In the genomic region with DNA sequence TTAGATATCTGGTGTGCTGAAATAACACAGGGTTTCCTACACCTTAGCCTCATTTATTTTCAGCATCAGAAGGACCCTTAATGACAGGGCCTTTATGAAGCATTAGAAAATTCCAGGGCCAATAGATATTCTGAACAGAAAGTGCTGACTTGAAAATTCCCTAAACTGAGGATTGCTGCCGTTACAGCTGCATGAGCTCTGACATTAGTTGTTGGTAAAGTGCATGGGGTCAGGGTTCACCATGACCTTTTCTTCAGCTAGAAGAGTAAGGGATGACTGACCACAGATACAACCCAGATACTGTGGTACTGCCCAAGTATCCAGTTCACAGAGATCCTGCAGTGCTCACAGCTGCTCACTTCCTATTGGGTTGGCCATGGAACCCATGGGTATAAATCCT, we compare ENCODE assay signal across 37 cellular contexts.
"Had no signal": no experiment of that assay in that cellular context is flagged by ENCODE, and none has a peak within 500 bp of the region (broad histone marks: within the 10 kb centered on the region; RNA-seq: fewer than 3 reads in every experiment).

No MANE protein-coding gene starts in this region.

- H3K4me1 Mint-ChIP-seq: activated CD4-positive, alpha-beta memory T cell treated with anti-CD3 and anti-CD28 coated beads, Interleukin-2, amount 10 ng/mL, durations not matched to agents 7 days and 5 days; activated CD4-positive, alpha-beta T cell treated with anti-CD3 and anti-CD28 coated beads for 36 hours; activated CD4-positive, alpha-beta T cell treated with anti-CD3 and anti-CD28 coated beads, Interleukin-2, amount 10 ng/mL, durations not matched to agents 7 days and 5 days; activated CD8-positive, alpha-beta memory T cell treated with anti-CD3 and anti-CD28 coated beads, Interleukin-2, amount 10 ng/mL, durations not matched to agents 7 days and 5 days; activated naive CD4-positive, alpha-beta T cell treated with anti-CD3 and anti-CD28 coated beads, Interleukin-2, amount 10 ng/mL, durations not matched to agents 7 days and 5 days; activated naive CD4-positive, alpha-beta T cell treated with anti-CD3 and anti-CD28 coated beads, Interleukin-2, amount 50 U/mL, for 24 hours; activated naive CD8-positive, alpha-beta T cell treated with anti-CD3 and anti-CD28 coated beads, Interleukin-2, amount 10 ng/mL, durations not matched to agents 7 days and 5 days; activated naive CD8-positive, alpha-beta T cell treated with anti-CD3 and anti-CD28 coated beads, Interleukin-2, amount 50 U/mL, for 24 hours had no signal

- H3K27ac ChIP-seq: body of pancreas, brain microvascular endothelial cell, breast epithelium, VCaP had no signal

- H3K27ac Mint-ChIP-seq: activated CD4-positive, alpha-beta memory T cell treated with anti-CD3 and anti-CD28 coated beads, Interleukin-2, amount 10 ng/mL, durations not matched to agents 7 days and 5 days; activated CD4-positive, alpha-beta T cell treated with anti-CD3 and anti-CD28 coated beads for 36 hours; activated CD4-positive, alpha-beta T cell treated with anti-CD3 and anti-CD28 coated beads, Interleukin-2, amount 10 ng/mL, durations not matched to agents 7 days and 5 days; activated CD8-positive, alpha-beta memory T cell treated with anti-CD3 and anti-CD28 coated beads, Interleukin-2, amount 10 ng/mL, durations not matched to agents 7 days and 5 days; activated CD8-positive, alpha-beta T cell treated with anti-CD3 and anti-CD28 coated beads, Interleukin-2, amount 10 ng/mL, durations not matched to agents 7 days and 5 days; activated naive CD4-positive, alpha-beta T cell treated with anti-CD3 and anti-CD28 coated beads, Interleukin-2, amount 10 ng/mL, durations not matched to agents 7 days and 5 days; activated naive CD4-positive, alpha-beta T cell treated with anti-CD3 and anti-CD28 coated beads, Interleukin-2, amount 50 U/mL, for 24 hours; activated naive CD8-positive, alpha-beta T cell; activated naive CD8-positive, alpha-beta T cell treated with anti-CD3 and anti-CD28 coated beads, Interleukin-2, amount 10 ng/mL, durations not matched to agents 7 days and 5 days; activated naive CD8-positive, alpha-beta T cell treated with anti-CD3 and anti-CD28 coated beads, Interleukin-2, amount 50 U/mL, for 24 hours; activated T-cell treated with anti-CD3 and anti-CD28 coated beads, Interleukin-2, amount 50 U/mL, for 24 hours; activated T-helper 2 cell treated with anti-CD3 and anti-CD28 coated beads, Interferon-gamma antibody, Interleukin-2, Interleukin-4, amounts not matched to agents 10 μg/mL and 5 μg/mL and 100 μg/mL, durations not matched to agents 14 hours and 24 hours and 36 hours; T-helper 1 cell treated with Interleukin-12 subunit alpha and Interleukin-12 subunit beta and Interleukin-4 antibody, amounts not matched to agents 30 μg/mL and 1 μg/mL, for 36 hours; T-helper 2 cell treated with Interferon-gamma antibody and Interleukin-4, amounts not matched to agents 5 μg/mL and 100 μg/mL, for 36 hours had no signal

- H3K36me3 Mint-ChIP-seq: activated CD8-positive, alpha-beta memory T cell treated with anti-CD3 and anti-CD28 coated beads, Interleukin-2, amount 10 ng/mL, durations not matched to agents 7 days and 5 days; activated naive CD4-positive, alpha-beta T cell treated with anti-CD3 and anti-CD28 coated beads, Interleukin-2, amount 10 ng/mL, durations not matched to agents 7 days and 5 days; activated naive CD4-positive, alpha-beta T cell treated with anti-CD3 and anti-CD28 coated beads, Interleukin-2, amount 50 U/mL, for 24 hours; activated naive CD8-positive, alpha-beta T cell; activated naive CD8-positive, alpha-beta T cell treated with anti-CD3 and anti-CD28 coated beads, Interleukin-2, amount 10 ng/mL, durations not matched to agents 7 days and 5 days had no signal

- H3K27me3 ChIP-seq: body of pancreas, brain microvascular endothelial cell had no signal

- H3K4me3 Mint-ChIP-seq: activated CD4-positive, alpha-beta memory T cell treated with anti-CD3 and anti-CD28 coated beads, Interleukin-2, amount 10 ng/mL, durations not matched to agents 7 days and 5 days; activated CD4-positive, alpha-beta T cell treated with anti-CD3 and anti-CD28 coated beads for 36 hours; activated CD4-positive, alpha-beta T cell treated with anti-CD3 and anti-CD28 coated beads, Interleukin-2, amount 10 ng/mL, durations not matched to agents 7 days and 5 days; activated CD8-positive, alpha-beta memory T cell treated with anti-CD3 and anti-CD28 coated beads, Interleukin-2, amount 10 ng/mL, durations not matched to agents 7 days and 5 days; activated CD8-positive, alpha-beta T cell treated with anti-CD3 and anti-CD28 coated beads, Interleukin-2, amount 10 ng/mL, durations not matched to agents 7 days and 5 days; activated naive CD4-positive, alpha-beta T cell treated with anti-CD3 and anti-CD28 coated beads, Interleukin-2, amount 10 ng/mL, durations not matched to agents 7 days and 5 days; activated naive CD4-positive, alpha-beta T cell treated with anti-CD3 and anti-CD28 coated beads, Interleukin-2, amount 50 U/mL, for 24 hours; activated naive CD8-positive, alpha-beta T cell; activated naive CD8-positive, alpha-beta T cell treated with anti-CD3 and anti-CD28 coated beads, Interleukin-2, amount 10 ng/mL, durations not matched to agents 7 days and 5 days; activated naive CD8-positive, alpha-beta T cell treated with anti-CD3 and anti-CD28 coated beads, Interleukin-2, amount 50 U/mL, for 24 hours; activated T-cell treated with anti-CD3 and anti-CD28 coated beads, Interleukin-2, amount 50 U/mL, for 24 hours; T-helper 1 cell treated with Interleukin-12 subunit alpha and Interleukin-12 subunit beta and Interleukin-4 antibody, amounts not matched to agents 30 μg/mL and 1 μg/mL, for 36 hours; T-helper 2 cell treated with Interferon-gamma antibody and Interleukin-4, amounts not matched to agents 5 μg/mL and 100 μg/mL, for 36 hours had no signal

- H3K4me3 ChIP-seq: body of pancreas, breast epithelium had no signal

- H3K4me1 ChIP-seq: body of pancreas, breast epithelium had no signal

- H3K36me3 ChIP-seq: brain microvascular endothelial cell, breast epithelium had no signal

- DNase-seq: activated CD4-positive, alpha-beta memory T cell treated with anti-CD3 and anti-CD28 coated beads, Interleukin-2, amount 10 ng/mL, durations not matched to agents 7 days and 5 days; activated CD4-positive, alpha-beta T cell treated with anti-CD3 and anti-CD28 coated beads for 1 hour; activated CD4-positive, alpha-beta T cell treated with anti-CD3 and anti-CD28 coated beads for 36 hours; activated CD4-positive, alpha-beta T cell treated with anti-CD3 and anti-CD28 coated beads for 48 hours; activated CD4-positive, alpha-beta T cell treated with anti-CD3 and anti-CD28 coated beads, Interleukin-2, amount 10 ng/mL, durations not matched to agents 7 days and 5 days; activated CD4-positive, alpha-beta T cell treated with anti-CD3 and anti-CD28 coated beads, Interleukin-2, amount 50 U/mL, for 48 hours; activated CD4-positive, CD25-positive, alpha-beta regulatory T cell; activated CD8-positive, alpha-beta memory T cell treated with anti-CD3 and anti-CD28 coated beads for 24 hours; activated CD8-positive, alpha-beta memory T cell treated with anti-CD3 and anti-CD28 coated beads, Interleukin-2, amount 10 ng/mL, durations not matched to agents 7 days and 5 days; activated CD8-positive, alpha-beta memory T cell treated with anti-CD3 and anti-CD28 coated beads, Interleukin-2, amount 50 U/mL, for 48 hours; activated CD8-positive, alpha-beta T cell treated with anti-CD3 and anti-CD28 coated beads, Interleukin-2, amount 10 ng/mL, durations not matched to agents 7 days and 5 days; activated effector memory CD4-positive, alpha-beta T cell treated with Interleukin-2 at 50 U/mL for 16 hours; activated gamma-delta T cell; activated naive CD4-positive, alpha-beta T cell treated with anti-CD3 and anti-CD28 coated beads, Interleukin-2, amount 10 ng/mL, durations not matched to agents 7 days and 5 days; activated naive CD4-positive, alpha-beta T cell treated with Interleukin-2 at 50 U/mL for 16 hours; activated naive CD8-positive, alpha-beta T cell treated with anti-CD3 and anti-CD28 coated beads, Interleukin-2, amount 10 ng/mL, durations not matched to agents 7 days and 5 days; activated naive CD8-positive, alpha-beta T cell treated with anti-CD3 and anti-CD28 coated beads, Interleukin-2, amount 50 U/mL, for 24 hours; activated T-cell treated with anti-CD3 and anti-CD28 coated beads, Interleukin-2, amount 50 U/mL, for 24 hours; activated T-cell treated with anti-CD3 and anti-CD28 coated beads, Interleukin-2, amount 50 U/mL, for 48 hours; amniotic stem cell; aorta; body of pancreas; brain microvascular endothelial cell; central memory CD4-positive, alpha-beta T cell; T-helper 1 cell; T-helper 2 cell; T-helper 9 cell had no signal

- FAIRE-seq: astrocyte, TTC549 had no signal

- ATAC-seq: activated CD4-positive, alpha-beta T cell treated with anti-CD3 and anti-CD28 coated beads for 36 hours; activated CD4-positive, CD25-positive, alpha-beta regulatory T cell treated with anti-CD3 and anti-CD28 coated beads, Interleukin-2, amount 50 U/mL, for 24 hours; activated CD8-positive, alpha-beta memory T cell treated with anti-CD3 and anti-CD28 coated beads, Interleukin-2, amount 10 ng/mL, durations not matched to agents 7 days and 5 days; activated CD8-positive, alpha-beta T cell treated with anti-CD3 and anti-CD28 coated beads, Interleukin-2, amount 10 ng/mL, durations not matched to agents 7 days and 5 days; activated naive CD8-positive, alpha-beta T cell treated with anti-CD3 and anti-CD28 coated beads, Interleukin-2, amount 50 U/mL, for 24 hours; body of pancreas had no signal

- H3K9me3 ChIP-seq: body of pancreas, breast epithelium had no signal

- H3K9me3 Mint-ChIP-seq: activated CD4-positive, alpha-beta memory T cell treated with anti-CD3 and anti-CD28 coated beads, Interleukin-2, amount 10 ng/mL, durations not matched to agents 7 days and 5 days; activated CD4-positive, alpha-beta T cell treated with anti-CD3 and anti-CD28 coated beads, Interleukin-2, amount 10 ng/mL, durations not matched to agents 7 days and 5 days; activated naive CD4-positive, alpha-beta T cell treated with anti-CD3 and anti-CD28 coated beads, Interleukin-2, amount 10 ng/mL, durations not matched to agents 7 days and 5 days; activated naive CD4-positive, alpha-beta T cell treated with anti-CD3 and anti-CD28 coated beads, Interleukin-2, amount 50 U/mL, for 24 hours; activated naive CD8-positive, alpha-beta T cell treated with anti-CD3 and anti-CD28 coated beads, Interleukin-2, amount 10 ng/mL, durations not matched to agents 7 days and 5 days; activated naive CD8-positive, alpha-beta T cell treated with anti-CD3 and anti-CD28 coated beads, Interleukin-2, amount 50 U/mL, for 24 hours; activated T-cell treated with anti-CD3 and anti-CD28 coated beads, Interleukin-2, amount 50 U/mL, for 24 hours; activated T-helper 2 cell treated with anti-CD3 and anti-CD28 coated beads, Interferon-gamma antibody, Interleukin-2, Interleukin-4, amounts not matched to agents 10 μg/mL and 5 μg/mL and 100 μg/mL, durations not matched to agents 14 hours and 24 hours and 36 hours; T-helper 1 cell treated with Interleukin-12 subunit alpha and Interleukin-12 subunit beta and Interleukin-4 antibody, amounts not matched to agents 30 μg/mL and 1 μg/mL, for 36 hours; T-helper 2 cell treated with Interferon-gamma antibody and Interleukin-4, amounts not matched to agents 5 μg/mL and 100 μg/mL, for 36 hours had no signal

- H3K27me3 Mint-ChIP-seq: activated naive CD8-positive, alpha-beta T cell had no signal
